ENCODE assay signal across 1 cellular context in the genomic region with DNA sequence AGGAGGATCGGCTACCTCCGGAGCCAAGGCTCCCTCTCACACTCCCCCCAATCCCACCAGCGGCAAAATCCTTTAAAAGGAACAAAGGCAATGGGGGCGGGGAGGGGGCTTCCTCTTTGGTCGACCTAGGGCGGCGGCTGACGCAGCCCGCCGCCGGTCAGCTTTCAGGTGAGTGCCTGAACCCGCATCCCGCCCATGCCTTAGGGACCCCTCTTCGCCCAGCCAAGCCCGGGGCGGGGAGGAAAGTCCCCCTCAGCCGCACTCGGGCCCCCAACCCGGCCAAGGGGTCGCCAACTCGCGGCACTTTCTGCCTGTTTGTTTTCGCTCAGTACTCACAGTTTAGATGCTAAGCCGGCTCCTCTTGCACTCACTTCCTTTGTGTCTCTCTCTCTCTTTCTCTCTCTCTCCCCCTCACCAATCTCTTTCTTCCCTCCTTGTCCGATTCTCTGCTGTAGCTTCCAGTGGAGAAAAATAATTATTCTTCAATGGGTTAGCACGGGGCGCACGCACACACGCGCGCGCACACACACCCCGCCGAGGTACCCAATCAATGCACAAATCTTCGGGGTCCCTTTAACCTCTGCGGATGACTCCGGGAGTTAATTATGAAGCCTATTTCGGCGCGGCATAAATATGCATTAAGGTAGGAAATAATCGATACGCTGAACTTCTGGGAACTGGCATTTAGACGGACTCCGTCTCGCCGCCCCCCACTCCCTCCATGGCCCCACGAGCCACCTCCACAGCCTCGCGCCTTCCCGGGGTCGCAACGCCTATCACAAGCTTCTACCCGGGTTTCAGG.
TF ChIP-seq lines count a peak whose summit lies in the region.

A gene (minus strand): TSS at position 465 of the 802 bp plus-strand sequence.

TF ChIP-seq in IMR-90, 13 proteins besides CTCF, POLR2A, EP300 and RAD21 (continued from another document):
- no peak for TF ChIP-seq MAFK (IDR thresholded peaks at IDR 0.05; ENCODE audit: low read depth, low read length)
- TF ChIP-seq, protein P1, sequence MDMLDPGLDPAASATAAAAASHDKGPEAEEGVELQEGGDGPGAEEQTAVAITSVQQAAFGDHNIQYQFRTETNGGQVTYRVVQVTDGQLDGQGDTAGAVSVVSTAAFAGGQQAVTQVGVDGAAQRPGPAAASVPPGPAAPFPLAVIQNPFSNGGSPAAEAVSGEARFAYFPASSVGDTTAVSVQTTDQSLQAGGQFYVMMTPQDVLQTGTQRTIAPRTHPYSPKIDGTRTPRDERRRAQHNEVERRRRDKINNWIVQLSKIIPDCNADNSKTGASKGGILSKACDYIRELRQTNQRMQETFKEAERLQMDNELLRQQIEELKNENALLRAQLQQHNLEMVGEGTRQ (IDR thresholded peaks at IDR 0.05; ENCODE audit: low read depth, low read length): no peak
- no peak for TF ChIP-seq MXI1 (IDR thresholded peaks at IDR 0.05; ENCODE audit: borderline replicate concordance, low read depth, low read length)
- no peak for TF ChIP-seq CEBPB (IDR thresholded peaks at IDR 0.05; ENCODE audit: low read depth, low read length)
